In the genomic region with DNA sequence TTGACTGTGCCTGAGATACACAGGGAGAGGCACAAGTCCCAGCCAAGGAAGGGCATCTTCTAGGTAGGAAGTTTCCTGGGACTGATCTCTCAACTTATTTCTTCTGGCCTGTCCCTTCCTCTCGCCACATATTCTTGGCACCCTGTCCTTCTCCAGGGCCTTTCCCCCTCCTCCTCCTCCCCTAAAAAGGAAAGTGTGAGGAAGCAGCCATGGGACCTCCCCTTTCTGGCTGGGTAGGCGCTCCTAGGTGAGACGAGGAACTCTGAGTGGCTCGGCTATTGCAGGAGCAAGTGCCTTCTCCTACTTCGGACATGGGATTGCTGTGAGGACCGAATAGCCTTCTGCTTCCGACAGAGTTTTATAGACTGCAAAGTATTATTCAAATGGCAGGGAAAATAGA, we compare ENCODE assay signal across 8 cellular contexts. TPM values are rescaled to one million over a fixed set of nuclear protein-coding genes. Genes with fewer than 3 reads are reported as not detected.
A peak's percentile ranks its signal among the peaks of the same experiment; 100 is the strongest.
DNase-seq lines count a peak whose midpoint lies in the region; ATAC-seq and TF ChIP-seq lines count a peak whose summit lies in the region.

No MANE protein-coding gene starts in this region.

- H3K18ac ChIP-seq in trophoblast cell (ENCODE audit: low read length): peak overlapping the region; percentile 25

- H3K4me1 Mint-ChIP-seq in endothelial cell (ENCODE audit: unreplicated experiment): peaks cover 21% of the 10 kb centered on the region

- no peak overlapping the region for H3K9ac ChIP-seq in trophoblast cell (ENCODE audit: low read length)

- H2AK5ac ChIP-seq in trophoblast cell (ENCODE audit: low read length): peak overlapping the region; percentile 92

- DNase-seq in endothelial cell (ENCODE audit: low spot score) (peak; percentile 20), trophoblast cell (no peak), NCI-H524 (lab: John Stamatoyannopoulos, UW) (no peak), DMS79 treated with DMSO at 0.1 percent for 48 hours (lab: John Stamatoyannopoulos, UW) (no peak), H7 (no peak)

- H2AFZ ChIP-seq in trophoblast cell (ENCODE audit: insufficient read depth, low read length, poor library complexity): peak overlapping the region; percentile 79

- peak overlapping the region; percentile 45 for H4K12ac ChIP-seq in trophoblast cell (ENCODE audit: low read depth, low read length)

- H2BK12ac ChIP-seq in trophoblast cell (ENCODE audit: low read length): no peak overlapping the region

- peaks cover 6% of the 10 kb centered on the region for H3K27me3 Mint-ChIP-seq in endothelial cell (ENCODE audit: unreplicated experiment)

- ATAC-seq in GM18519 (IDR thresholded peaks at IDR 0.05; ENCODE audit: low FRiP score, unreplicated experiment) (peak; percentile 5), HG03442 (IDR thresholded peaks at IDR 0.05; ENCODE audit: unreplicated experiment) (peak; percentile 28), HG03025 (IDR thresholded peaks at IDR 0.05; ENCODE audit: low FRiP score, unreplicated experiment) (no peak)

- no peak overlapping the region for H3K4me2 ChIP-seq in trophoblast cell (ENCODE audit: low read length)

- no peak overlapping the region for H3K23ac ChIP-seq in trophoblast cell (ENCODE audit: low read length)

- H3K4me3 ChIP-seq in trophoblast cell (ENCODE audit: low read depth, low read length) (no peak overlapping the region), H7 (ENCODE audit: insufficient read depth, low read depth, low read length) (no peak overlapping the region)

- peaks cover 5% of the 10 kb centered on the region for H3K79me1 ChIP-seq in trophoblast cell (ENCODE audit: low read length)

- H3K36me3 ChIP-seq in trophoblast cell (ENCODE audit: control insufficient read depth in 1 of 2, insufficient read depth in 2 of 2, low read length in 2 of 2): no peaks in the 10 kb centered on the region
- H3K36me3 ChIP-seq in H7 (replicated peaks; ENCODE audit: control insufficient read depth, insufficient read depth, low read length): no peaks in the 10 kb centered on the region

- no peak overlapping the region for H3K27ac ChIP-seq in trophoblast cell (ENCODE audit: low read depth, low read length)

- H3K79me2 ChIP-seq in trophoblast cell (ENCODE audit: control insufficient read depth, insufficient read depth, low read length, poor library complexity): peaks cover 3% of the 10 kb centered on the region

- TF ChIP-seq CTCF in endothelial cell (IDR thresholded peaks at IDR 0.05; ENCODE audit: unreplicated experiment): no peak

- H3K27ac Mint-ChIP-seq in endothelial cell (ENCODE audit: unreplicated experiment): peak overlapping the region; percentile 50

- peak overlapping the region; percentile 83 for H4K8ac ChIP-seq in trophoblast cell (ENCODE audit: low read depth, low read length)

- H3K4ac ChIP-seq in trophoblast cell (ENCODE audit: low read depth, low read length): peak overlapping the region; percentile 26

- peaks cover 1% of the 10 kb centered on the region for H3K9me3 ChIP-seq in trophoblast cell (ENCODE audit: insufficient read depth, low read depth, low read length)

- H3K27me3 ChIP-seq in trophoblast cell (ENCODE audit: insufficient read depth, low read length): no peaks in the 10 kb centered on the region
- no peaks in the 10 kb centered on the region for H3K27me3 ChIP-seq in H7 (ENCODE audit: control insufficient read depth, insufficient read depth, low read length)

- H4K91ac ChIP-seq in trophoblast cell (ENCODE audit: low read depth, low read length): peak overlapping the region; percentile 23

- no CpG with 5 or more reads among the region's 7 CpGs for WGBS in trophoblast cell (ENCODE audit: extremely low coverage, insufficient coverage, insufficient read length)

- no peaks in the 10 kb centered on the region for H3K36me3 Mint-ChIP-seq in endothelial cell (ENCODE audit: low read depth, unreplicated experiment)

- H3K4me3 Mint-ChIP-seq in endothelial cell (ENCODE audit: unreplicated experiment): no peak overlapping the region

- no peak overlapping the region for H3K14ac ChIP-seq in trophoblast cell (ENCODE audit: low read length)

- H2BK120ac ChIP-seq in trophoblast cell (ENCODE audit: insufficient read depth, low read length, poor library complexity): no peak overlapping the region

- peaks cover 0 to 7% of the 10 kb centered on the region in 2 experiments for H3K4me1 ChIP-seq in trophoblast cell (ENCODE audit: control insufficient read depth in 1 of 2, insufficient read depth in 2 of 2, low read length in 2 of 2)

- H2BK5ac ChIP-seq in trophoblast cell (ENCODE audit: low read depth, low read length, poor library complexity): no peak overlapping the region

- H3K9me3 Mint-ChIP-seq in endothelial cell (ENCODE audit: unreplicated experiment): no peaks in the 10 kb centered on the region

RNA-seq across cellular contexts. Expression of a gene that starts 15.5 kb away (rescaled TPM):
- 3.6 TPM for total RNA-seq in endothelial cell (ENCODE audit: unreplicated experiment)
- 5.5 and 5.6 TPM in 2 replicates for polyA plus RNA-seq in trophoblast cell (2013)
- total RNA-seq in H7 (2014; rRNA removed; shearing (Covaris generic)): 12.2 and 13.0 TPM in 2 replicates

RNA-seq across cellular contexts. Expression of a gene that starts 42.5 kb away (rescaled TPM):
- total RNA-seq in endothelial cell (ENCODE audit: unreplicated experiment): 34.7 TPM
- 37.0 and 40.6 TPM in 2 replicates for polyA plus RNA-seq in trophoblast cell (2013)
- total RNA-seq in H7 (2014; rRNA removed; shearing (Covaris generic)): 4.2 and 5.8 TPM in 2 replicates

RNA-seq across cellular contexts. Expression of a gene that starts 54.1 kb away (rescaled TPM):
- 2.6 TPM for total RNA-seq in endothelial cell (ENCODE audit: unreplicated experiment)
- polyA plus RNA-seq in trophoblast cell (2013): 25.0 and 26.3 TPM in 2 replicates
- 28.6 and 31.2 TPM in 2 replicates for total RNA-seq in H7 (2014; rRNA removed; shearing (Covaris generic))
